ENCODE assay signal across 37 cellular contexts in the genomic region with DNA sequence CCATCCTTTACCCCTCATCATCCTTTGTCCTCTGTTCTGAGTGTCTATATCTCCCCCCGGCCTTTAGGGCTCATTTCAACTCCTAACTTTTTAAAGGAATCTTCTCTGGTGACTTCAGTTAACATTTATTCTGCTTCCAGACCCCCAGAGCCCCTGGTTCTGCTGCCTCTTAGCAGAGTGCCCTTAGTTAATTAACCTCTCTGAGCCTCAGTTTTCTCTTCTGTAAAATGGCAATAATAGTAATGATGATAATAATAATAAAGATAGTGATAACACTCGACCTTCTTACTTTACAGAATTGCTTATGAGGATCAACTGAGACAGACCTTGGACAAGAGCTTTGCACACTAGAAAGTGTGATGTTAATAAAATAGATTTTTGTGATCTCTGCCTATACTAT. TPM values are rescaled to one million over a fixed set of nuclear protein-coding genes. Genes with fewer than 3 reads are reported as not detected.
"Had no signal": no experiment of that assay in that cellular context is flagged by ENCODE, and none has a peak within 500 bp of the region (broad histone marks: within the 10 kb centered on the region; RNA-seq: fewer than 3 reads in every experiment).

No MANE protein-coding gene starts in this region.

- H3K27ac ChIP-seq: brain microvascular endothelial cell, epithelial cell of prostate, esophagus squamous epithelium, gastroesophageal sphincter, heart right ventricle had no signal

- ATAC-seq: activated T-cell treated with anti-CD3 and anti-CD28 coated beads, Interleukin-2, amount 50 U/mL, for 72 hours; gastroesophageal sphincter; heart right ventricle had no signal

- H3K27me3 Mint-ChIP-seq: activated CD4-positive, alpha-beta memory T cell treated with anti-CD3 and anti-CD28 coated beads, Interleukin-2, amount 10 ng/mL, durations not matched to agents 7 days and 5 days; activated CD4-positive, alpha-beta T cell treated with anti-CD3 and anti-CD28 coated beads, Interleukin-2, amount 10 ng/mL, durations not matched to agents 7 days and 5 days; activated naive CD8-positive, alpha-beta T cell; activated T-cell treated with anti-CD3 and anti-CD28 coated beads, Interleukin-2, amount 50 U/mL, for 24 hours had no signal

- H3K4me1 ChIP-seq: esophagus squamous epithelium, gastroesophageal sphincter, heart right ventricle had no signal

- H3K4me3 Mint-ChIP-seq: activated CD4-positive, alpha-beta memory T cell treated with anti-CD3 and anti-CD28 coated beads, Interleukin-2, amount 10 ng/mL, durations not matched to agents 7 days and 5 days; activated CD4-positive, alpha-beta T cell treated with anti-CD3 and anti-CD28 coated beads, Interleukin-2, amount 10 ng/mL, durations not matched to agents 7 days and 5 days; activated naive CD8-positive, alpha-beta T cell; activated T-cell treated with anti-CD3 and anti-CD28 coated beads, Interleukin-2, amount 50 U/mL, for 24 hours; activated T-cell treated with anti-CD3 and anti-CD28 coated beads, Interleukin-2, amount 50 U/mL, for 72 hours had no signal

- H3K4me1 Mint-ChIP-seq: activated CD4-positive, alpha-beta T cell treated with anti-CD3 and anti-CD28 coated beads, Interleukin-2, amount 10 ng/mL, durations not matched to agents 7 days and 5 days had no signal

- DNase-seq: activated CD4-positive, alpha-beta memory T cell treated with anti-CD3 and anti-CD28 coated beads, Interleukin-2, amount 10 ng/mL, durations not matched to agents 7 days and 5 days; activated CD4-positive, alpha-beta T cell treated with anti-CD3 and anti-CD28 coated beads for 1 hour; activated CD4-positive, alpha-beta T cell treated with anti-CD3 and anti-CD28 coated beads for 4 hours; activated CD4-positive, alpha-beta T cell treated with anti-CD3 and anti-CD28 coated beads, Interleukin-2, amount 10 ng/mL, durations not matched to agents 7 days and 5 days; activated CD4-positive, alpha-beta T cell treated with anti-CD3 and anti-CD28 coated beads, Interleukin-2, amount 50 U/mL, for 4 hours; activated CD4-positive, CD25-positive, alpha-beta regulatory T cell; activated CD8-positive, alpha-beta memory T cell treated with anti-CD3 and anti-CD28 coated beads, Interleukin-2, amount 50 U/mL, for 48 hours; activated effector memory CD4-positive, alpha-beta T cell treated with Interleukin-2 at 50 U/mL for 16 hours; activated gamma-delta T cell treated with Interleukin-2 at 50 U/mL for 16 hours; activated naive CD4-positive, alpha-beta T cell treated with anti-CD3 and anti-CD28 coated beads, Interleukin-2, amount 50 U/mL, for 16 hours; activated naive CD4-positive, alpha-beta T cell treated with Interleukin-2 at 50 U/mL for 16 hours; activated T-cell treated with anti-CD3 and anti-CD28 coated beads for 4 hours; activated T-cell treated with anti-CD3 and anti-CD28 coated beads, Interleukin-2, amount 50 U/mL, for 24 hours; activated T-cell treated with anti-CD3 and anti-CD28 coated beads, Interleukin-2, amount 50 U/mL, for 72 hours; amniotic stem cell; anterior cingulate cortex; brain microvascular endothelial cell; cortex of kidney; dermis blood vessel endothelial cell; effector CD4-positive, alpha-beta T cell; esophagus squamous epithelium; foreskin melanocyte; heart right ventricle; T-helper 9 cell had no signal

- H3K27ac Mint-ChIP-seq: activated CD4-positive, alpha-beta memory T cell treated with anti-CD3 and anti-CD28 coated beads, Interleukin-2, amount 10 ng/mL, durations not matched to agents 7 days and 5 days; activated CD4-positive, alpha-beta T cell treated with anti-CD3 and anti-CD28 coated beads, Interleukin-2, amount 10 ng/mL, durations not matched to agents 7 days and 5 days; activated naive CD8-positive, alpha-beta T cell; activated T-cell treated with anti-CD3 and anti-CD28 coated beads, Interleukin-2, amount 50 U/mL, for 24 hours; activated T-cell treated with anti-CD3 and anti-CD28 coated beads, Interleukin-2, amount 50 U/mL, for 72 hours had no signal

- H3K9me3 ChIP-seq: esophagus squamous epithelium, gastroesophageal sphincter had no signal

- H3K4me3 ChIP-seq: esophagus squamous epithelium, gastroesophageal sphincter, heart right ventricle had no signal

- H3K27me3 ChIP-seq: esophagus squamous epithelium, gastroesophageal sphincter had no signal

- H3K36me3 ChIP-seq: brain microvascular endothelial cell, esophagus squamous epithelium had no signal

- H3K9me3 Mint-ChIP-seq: activated CD4-positive, alpha-beta memory T cell treated with anti-CD3 and anti-CD28 coated beads, Interleukin-2, amount 10 ng/mL, durations not matched to agents 7 days and 5 days; activated CD4-positive, alpha-beta T cell treated with anti-CD3 and anti-CD28 coated beads, Interleukin-2, amount 10 ng/mL, durations not matched to agents 7 days and 5 days; activated T-cell treated with anti-CD3 and anti-CD28 coated beads, Interleukin-2, amount 50 U/mL, for 24 hours; activated T-cell treated with anti-CD3 and anti-CD28 coated beads, Interleukin-2, amount 50 U/mL, for 72 hours had no signal

RNA-seq across cellular contexts. Expression of gene OASL, which starts 16.3 kb away (rescaled TPM):
- total RNA-seq: chondrocyte had no signal

RNA-seq across cellular contexts. Expression of gene HNF1A, which starts 44.4 kb away (rescaled TPM):
- total RNA-seq: activated CD4-positive, alpha-beta memory T cell treated with anti-CD3 and anti-CD28 coated beads, Interleukin-2, amount 10 ng/mL, durations not matched to agents 7 days and 5 days; activated CD4-positive, alpha-beta T cell treated with anti-CD3 and anti-CD28 coated beads, Interleukin-2, amount 10 ng/mL, durations not matched to agents 7 days and 5 days; activated T-cell treated with anti-CD3 and anti-CD28 coated beads, Interleukin-2, amount 50 U/mL, for 72 hours; astrocyte; bronchial epithelial cell; cardiac septum; chondrocyte; dermis blood vessel endothelial cell; endothelial cell of umbilical vein; esophagus squamous epithelium; fibroblast of lung; fibroblast of villous mesenchyme; glomerular endothelial cell; heart right ventricle; T-helper 1 cell treated with Interleukin-12 subunit alpha and Interleukin-12 subunit beta and Interleukin-4 antibody, amounts not matched to agents 30 ng/mL and 1 ng/mL, for 36 hours; T-helper 2 cell treated with Interferon-gamma antibody and Interleukin-4, amounts not matched to agents 100 ng/mL and 5 ng/mL, for 36 hours had no signal
